In genomic region chr6:41546866-41547798, GRCh38 we compare ENCODE assay signal across 9 cellular contexts. TPM values are rescaled to one million over a fixed set of nuclear protein-coding genes. Genes with fewer than 3 reads are reported as not detected.
DNase-seq lines count a peak whose midpoint lies in the region; ATAC-seq, FAIRE-seq and TF ChIP-seq lines count a peak whose summit lies in the region.
"Had no signal": no experiment of that assay in that cellular context is flagged by ENCODE, and none has a peak within 500 bp of the region (broad histone marks: within the 10 kb centered on the region; RNA-seq: fewer than 3 reads in every experiment).

No MANE protein-coding gene starts in this region.

- TF ChIP-seq EP300 in GM12878 (IDR thresholded peaks at IDR 0.05; ENCODE audit: borderline replicate concordance in 1 of 2, control insufficient read depth in 1 of 2, low read depth in 2 of 2, low read length in 2 of 2), result no peak

- H3K79me2 ChIP-seq in PC-3 (ENCODE audit: low read length) (peaks cover 53% of the 10 kb centered on the region), GM12878 (ENCODE audit: control insufficient read depth, insufficient read depth, low read length) (peaks cover 37% of the 10 kb centered on the region)

- SMC1A ChIA-PET in GM12878 (lab: Charles Lee; ENCODE audit: uncharacterized antibody, unreplicated experiment), result interaction anchor here (1.6 kb wide), 1 partner anchor 14 kb away, joined by 4 read pairs; no protein-coding TSS in a partner anchor

- POLR2A ChIA-PET in PC-3 (lab: Charles Lee; ENCODE audit: unreplicated experiment), result no interaction called here
- POLR2A ChIA-PET in GM12878 (lab: Charles Lee), result interaction anchor here (1.0 to 1.8 kb wide), 4 partner anchors 8 to 121 kb away, joined by 3 to 6 read pairs (median 4); no protein-coding TSS in a partner anchor

- RAD21 ChIA-PET in GM12878 (lab: Charles Lee; ENCODE audit: unreplicated experiment), result interaction anchor here (0.6 to 3.3 kb wide), 4 partner anchors 41 to 213 kb away, joined by 3 to 16 read pairs (median 7); no protein-coding TSS in a partner anchor

- H3K4me2 ChIP-seq in PC-3 (ENCODE audit: low read length) (peak overlapping the region; percentile 99), GM12878 (ENCODE audit: control insufficient read depth, insufficient read depth) (peak overlapping the region; percentile 64)

- intact Hi-C loops in Right ventricle myocardium inferior (cut with DNase I) (loop anchor here (2.0 to 5.0 kb wide), 2 partner anchors 45 to 120 kb away; no protein-coding TSS in a partner anchor), cardiac septum (cut with DNase I) (loop anchor here (5.0 kb wide), 1 partner anchor 35 kb away; no protein-coding TSS in a partner anchor), PC-3 (cut with micrococcal nuclease) (no loop called here), GM12878 (cut with micrococcal nuclease; ENCODE audit: unreplicated experiment) (loop anchor here (2.0 to 5.0 kb wide), 5 partner anchors 45 to 185 kb away; no protein-coding TSS in a partner anchor)

- H3K4me3 ChIP-seq in PC-3 (ENCODE audit: low read length), result peak overlapping the region; percentile 100
- H3K4me3 ChIP-seq in GM12878, result peak overlapping the region; percentile 91
- peak overlapping the region; percentile 73 for H3K4me3 ChIP-seq in iPS-18c (ENCODE audit: insufficient read depth, low read depth, low read length)
- peak overlapping the region; percentile 51 to 83 (median 73) for H3K4me3 ChIP-seq in skin epidermis

- 0 out of 2 replicates have a peak, but pooled peaks have one; percentile 15 for TF ChIP-seq POLR2A in GM12878 (IDR thresholded peaks at IDR 0.05; ENCODE audit: low read depth, low read length)

- H3K27me3 ChIP-seq in PC-3 (ENCODE audit: low read length), result no peaks in the 10 kb centered on the region
- H3K27me3 ChIP-seq in GM12878 (replicated peaks in 1 of 2; ENCODE audit: control insufficient read depth in 2 of 2, insufficient read depth in 2 of 2, low read length in 1 of 2), result no peaks in the 10 kb centered on the region

- TF ChIP-seq CTCF in PC-3 (conservative IDR thresholded peaks at IDR 0.05; ENCODE audit: low read depth, low read length), result no peak
- no peak for TF ChIP-seq CTCF in GM12878 (IDR thresholded peaks at IDR 0.05 in 2 of 3, conservative IDR thresholded peaks at IDR 0.05 in 1 of 3; ENCODE audit: control insufficient read depth in 2 of 3, extremely low read depth in 1 of 3, insufficient read depth in 1 of 3, low read depth in 3 of 3, low read length in 3 of 3)

- in situ Hi-C loops in GM12878 (cut with MboI), result no loop called here

- H3K9me3 ChIP-seq in PC-3 (ENCODE audit: low read length), result no peaks in the 10 kb centered on the region
- no peaks in the 10 kb centered on the region for H3K9me3 ChIP-seq in GM12878 (replicated peaks; ENCODE audit: control insufficient read depth, insufficient read depth, low read length)
- no peaks in the 10 kb centered on the region for H3K9me3 ChIP-seq in iPS-18c (ENCODE audit: control insufficient read depth, insufficient read depth, low read length)

- H3K4me1 ChIP-seq in PC-3 (ENCODE audit: insufficient read depth, low read length), result peaks cover 15% of the 10 kb centered on the region; the same call in 1 of the 2 replicates
- H3K4me1 ChIP-seq in GM12878 (ENCODE audit: control insufficient read depth, insufficient read depth, low read length), result peaks cover 16% of the 10 kb centered on the region

- H2AFZ ChIP-seq in PC-3 (ENCODE audit: low read length) (peak overlapping the region; percentile 83), GM12878 (ENCODE audit: control insufficient read depth, low read depth, low read length) (peak overlapping the region; percentile 22)

- ATAC-seq in Right ventricle myocardium inferior (peak; percentile 17), HG02870 (IDR thresholded peaks at IDR 0.05; ENCODE audit: unreplicated experiment) (peak; percentile 1), PC-3 (peak; percentile 41), GM12878 (peak; percentile 13)

- no peak overlapping the region for H3K27ac ChIP-seq in PC-3 (ENCODE audit: low read length)
- peak overlapping the region; percentile 48; the same call in 1 of the 2 replicates for H3K27ac ChIP-seq in GM12878 (ENCODE audit: control insufficient read depth, insufficient read depth)
- H3K27ac ChIP-seq in skin epidermis, result peak overlapping the region in 19 of 21 experiments; percentile 9 to 87 (median 69)

- no peaks in the 10 kb centered on the region for H3K9me2 ChIP-seq in PC-3 (replicated peaks; ENCODE audit: low read length)

- no peaks in the 10 kb centered on the region for H3K36me3 ChIP-seq in PC-3 (ENCODE audit: low read depth, low read length)
- H3K36me3 ChIP-seq in GM12878 (ENCODE audit: control insufficient read depth in 2 of 2, insufficient read depth in 2 of 2, low read length in 1 of 2), result peaks cover 0 to 2% of the 10 kb centered on the region in 2 experiments; a peak in 3 of 4 replicates

- 0% methylated on average over 42 of the region's 82 CpGs for WGBS in GM12878 (ENCODE audit: insufficient coverage, insufficient replicate concordance, low lambda C conversion rate, missing lambda C conversion rate)

- peak; percentile 44 for FAIRE-seq in GM12878 (lab: Jason Lieb, UNC)
- FAIRE-seq: islet of Langerhans had no signal

- CTCF ChIA-PET in PC-3 (lab: Charles Lee) (no interaction called here), GM12878 (lab: Yijun Ruan, JAX) (interaction anchor here (1.6 kb wide), 1 partner anchor 82 kb away, joined by 4 read pairs; no protein-coding TSS in a partner anchor)

- no peak for DNase-seq in Right ventricle myocardium inferior (ENCODE audit: missing footprints)
- no peak for DNase-seq in cardiac septum (ENCODE audit: low spot score)
- peak; percentile 33 for DNase-seq in PC-3
- DNase-seq in GM12878 (ENCODE audit: low read depth, low spot score), result no peak
- no peak for DNase-seq in NK-92 (lab: John Stamatoyannopoulos, UW; ENCODE audit: unreplicated experiment)

- H3K9ac ChIP-seq in PC-3 (ENCODE audit: low read length), result peak overlapping the region; percentile 62
- H3K9ac ChIP-seq in GM12878 (ENCODE audit: control insufficient read depth, insufficient read depth, low read length), result peak overlapping the region; percentile 71

- BruUV-seq in PC-3 (replicated peaks; lab: Mats Ljungman, UMichigan) (TSS peak; percentile 29), GM12878 (replicated peaks; lab: Mats Ljungman, UMichigan) (no TSS peak)

- no peak for TF ChIP-seq RAD21 in GM12878 (IDR thresholded peaks at IDR 0.05; ENCODE audit: insufficient read depth, low read depth, low read length)

- no peaks in the 10 kb centered on the region for H3F3A ChIP-seq in PC-3 (ENCODE audit: low read length, unreplicated experiment)

- peaks cover 13% of the 10 kb centered on the region; the same call in 1 of the 2 replicates for H4K20me1 ChIP-seq in PC-3 (ENCODE audit: low read length)
- H4K20me1 ChIP-seq in GM12878 (ENCODE audit: control insufficient read depth, insufficient read depth), result peaks cover 23% of the 10 kb centered on the region

TF ChIP-seq in GM12878, 131 proteins besides CTCF, POLR2A, EP300 and RAD21 (continues in another document):
- no peak for TF ChIP-seq CBFB (IDR thresholded peaks at IDR 0.05; ENCODE audit: low read depth)
- TF ChIP-seq NFXL1 (IDR thresholded peaks at IDR 0.05; ENCODE audit: borderline replicate concordance), result no peak
- TF ChIP-seq MLLT1 (IDR thresholded peaks at IDR 0.05), result peak; percentile 40; the same call in 1 of the 2 replicates
- TF ChIP-seq MXI1 (IDR thresholded peaks at IDR 0.05; ENCODE audit: low read depth, low read length), result 0 out of 2 replicates have a peak, but pooled peaks have one; percentile 4
- TF ChIP-seq EGR1 (IDR thresholded peaks at IDR 0.05; ENCODE audit: borderline replicate concordance in 1 of 2, low read depth in 2 of 2, low read length in 2 of 2), result 0 out of 3 replicates have a peak, but pooled peaks of 1 of the 2 experiments have one; percentile 20
- TF ChIP-seq EED (IDR thresholded peaks at IDR 0.05; ENCODE audit: low read depth), result 0 out of 2 replicates have a peak, but pooled peaks have one; percentile 11
- no peak for TF ChIP-seq CREB1 (IDR thresholded peaks at IDR 0.05; ENCODE audit: low read depth)
- TF ChIP-seq ASH2L (IDR thresholded peaks at IDR 0.05; ENCODE audit: borderline replicate concordance, low read depth), result no peak
- no peak for TF ChIP-seq MTA2 (IDR thresholded peaks at IDR 0.05; ENCODE audit: low read depth)

RNA-seq across cellular contexts. Expression of gene FOXP4, which starts 1.0 kb away (rescaled TPM):
- 13.9 TPM for total RNA-seq in Right ventricle myocardium inferior
- 20.3 TPM for total RNA-seq in cardiac septum
- total RNA-seq in PC-3 (2014; rRNA removed), result 6.7 and 15.5 TPM in 2 replicates
- total RNA-seq in GM12878 (2013; cell fraction: nucleolus; rRNA removed), result 18.2 and 18.6 TPM in 2 replicates
- total RNA-seq in GM12878 (2014; rRNA removed), result 3.4 and 5.1 TPM in 2 replicates
- total RNA-seq in GM12878 (2014; rRNA removed; fragmentation: Illumina TruSeq; extraction: Trizol), result 1.8 and 2.3 TPM in 2 replicates
- 41.6 and 46.1 TPM in 2 replicates for total RNA-seq in GM12878 (2021)
- 4.1 TPM for polyA plus RNA-seq in GM12878 (2011; ENCODE audit: low read depth)
- polyA plus RNA-seq in GM12878 (2011; rRNA removed), result 0.73 and 2.3 TPM in 2 replicates
- polyA plus RNA-seq in GM12878 (2011; cell fraction: cytosol; rRNA removed), result 4.1 and 4.7 TPM in 2 replicates
- polyA plus RNA-seq in GM12878 (2011; cell fraction: nucleus; rRNA removed), result 18.4 and 27.1 TPM in 2 replicates
- 18.6 and 19.7 TPM in 2 replicates for polyA plus RNA-seq in GM12878 (2012)
- polyA plus RNA-seq in GM12878 (2014; fragmentation: Illumina TruSeq; extraction: Trizol), result 1.9 and 6.3 TPM in 2 replicates
- under 1 TPM; 0.31 to 0.40 TPM for polyA plus RNA-seq in GM12878 (2014; fragmentation: Nextera tagmentation; extraction: Ambion mirVana)
- polyA plus RNA-seq in GM12878 (2014; rRNA removed), result 12.0 and 16.6 TPM in 2 replicates
- polyA plus RNA-seq in GM12878 (2016; fragmentation: Nextera tagmentation; extraction: Ambion mirVana), result 1 to 10 TPM; 2.1 to 2.3 TPM
- 3.1 and 7.7 TPM in 2 replicates for polyA minus RNA-seq in GM12878 (2011; rRNA and poly(A)+ RNA removed)
- 12.6 and 13.3 TPM in 2 replicates for polyA minus RNA-seq in GM12878 (2011; cell fraction: cytosol; rRNA and poly(A)+ RNA removed)
- polyA minus RNA-seq in GM12878 (2011; cell fraction: nucleus; rRNA and poly(A)+ RNA removed), result 4.7 and 9.2 TPM in 2 replicates
